Comparison of ENCODE assay signal across 24 cellular contexts in genomic region chr2:37061312-37061711, GRCh38. TPM values are rescaled to one million over a fixed set of nuclear protein-coding genes. Genes with fewer than 3 reads are reported as not detected.
DNase-seq lines count a peak whose midpoint lies in the region; ATAC-seq, FAIRE-seq and TF ChIP-seq lines count a peak whose summit lies in the region.
"Had no signal": no experiment of that assay in that cellular context is flagged by ENCODE, and none has a peak within 500 bp of the region (broad histone marks: within the 10 kb centered on the region; RNA-seq: fewer than 3 reads in every experiment).

No MANE protein-coding gene starts in this region.

- peaks cover 3% of the 10 kb centered on the region; the same call in 1 of the 2 replicates for H3K9me1 ChIP-seq in IMR-90 (ENCODE audit: insufficient read depth, low read length)

- CTCF ChIA-PET in A549 (lab: Yijun Ruan, JAX) (no interaction called here), IMR-90 (lab: Yijun Ruan, JAX) (no interaction called here)

- H4K8ac ChIP-seq in IMR-90 (ENCODE audit: low read depth in 2 of 2, low read length in 2 of 2): no peak overlapping the region

- H3K4me1 ChIP-seq in cardiac muscle cell (ENCODE audit: low read depth): peaks cover 14% of the 10 kb centered on the region
- no peaks in the 10 kb centered on the region for H3K4me1 ChIP-seq in right atrium auricular region
- no peaks in the 10 kb centered on the region for H3K4me1 ChIP-seq in A549
- peaks cover 2% of the 10 kb centered on the region; the same call in 1 of the 2 replicates for H3K4me1 ChIP-seq in IMR-90 (ENCODE audit: control insufficient read depth, insufficient read depth, low read length)
- H3K4me1 ChIP-seq in neural progenitor cell: no peaks in the 10 kb centered on the region
- H3K4me1 ChIP-seq: BE2C had no signal

- H2BK5ac ChIP-seq in IMR-90 (ENCODE audit: low read depth, low read length, poor library complexity, severe bottlenecking): no peak overlapping the region

- H3K9ac ChIP-seq in IMR-90 (ENCODE audit: low read depth, low read length) (no peak overlapping the region), neural progenitor cell (peak overlapping the region; percentile 7)
- H3K9ac ChIP-seq: BLaER1 treated with 17β-estradiol and CSF1 and Interleukin-3, amounts not matched to agents 10 nM and 100 nM; GM23248 had no signal

- H2AFZ ChIP-seq in IMR-90 (replicated peaks; ENCODE audit: low read length, poor library complexity) (no peak overlapping the region), neural progenitor cell (replicated peaks) (no peak overlapping the region)
- H2AFZ ChIP-seq: GM23248 had no signal

- H3K18ac ChIP-seq in IMR-90 (ENCODE audit: low read depth, low read length): no peak overlapping the region

- H4K20me1 ChIP-seq in IMR-90 (ENCODE audit: insufficient read depth, low read length) (no peaks in the 10 kb centered on the region), neural progenitor cell (ENCODE audit: low read depth) (no peaks in the 10 kb centered on the region)
- H4K20me1 ChIP-seq: BLaER1 treated with 17β-estradiol and CSF1 and Interleukin-3, amounts not matched to agents 10 nM and 100 nM had no signal

- H3K9me3 ChIP-seq in cardiac muscle cell (ENCODE audit: low read depth): no peaks in the 10 kb centered on the region
- no peaks in the 10 kb centered on the region for H3K9me3 ChIP-seq in right atrium auricular region
- no peaks in the 10 kb centered on the region for H3K9me3 ChIP-seq in A549
- no peaks in the 10 kb centered on the region for H3K9me3 ChIP-seq in IMR-90 (ENCODE audit: control insufficient read depth, insufficient read depth, low read length)
- no peaks in the 10 kb centered on the region for H3K9me3 ChIP-seq in neural progenitor cell (ENCODE audit: low read depth)
- H3K9me3 ChIP-seq: BE2C; BLaER1 treated with 17β-estradiol and CSF1 and Interleukin-3, amounts not matched to agents 10 nM and 100 nM had no signal

- H3K9me3 Mint-ChIP-seq in neural progenitor cell: no peaks in the 10 kb centered on the region
- H3K9me3 Mint-ChIP-seq: CD14-positive monocyte; CD4-positive, alpha-beta T cell; CD8-positive, alpha-beta memory T cell had no signal

- TF ChIP-seq POLR2A in A549 (IDR thresholded peaks at IDR 0.05; ENCODE audit: low read length) (no peak), IMR-90 (IDR thresholded peaks at IDR 0.05; ENCODE audit: low read depth, low read length) (no peak)

- H3K27ac Mint-ChIP-seq in neural progenitor cell: no peak overlapping the region
- H3K27ac Mint-ChIP-seq: CD4-positive, alpha-beta T cell; CD8-positive, alpha-beta memory T cell had no signal

- no peak overlapping the region for H4K91ac ChIP-seq in IMR-90 (ENCODE audit: insufficient read depth, low read depth, low read length)

- H3K4me3 Mint-ChIP-seq in neural progenitor cell: no peak overlapping the region
- H3K4me3 Mint-ChIP-seq: CD14-positive monocyte; CD4-positive, alpha-beta T cell; CD8-positive, alpha-beta memory T cell had no signal

- H3K79me2 ChIP-seq in neural progenitor cell (ENCODE audit: low read depth): no peaks in the 10 kb centered on the region

- no peak overlapping the region for H2BK15ac ChIP-seq in IMR-90 (ENCODE audit: low read depth, low read length)

- H3K36me3 ChIP-seq in cardiac muscle cell (peaks cover 41% of the 10 kb centered on the region), right atrium auricular region (peaks cover 78% of the 10 kb centered on the region), IMR-90 (ENCODE audit: control insufficient read depth, insufficient read depth, low read length) (peaks cover 23% of the 10 kb centered on the region), neural progenitor cell (peaks cover 7% of the 10 kb centered on the region)

- TF ChIP-seq EP300 in A549 (IDR thresholded peaks at IDR 0.05): no peak

- H3K79me1 ChIP-seq in IMR-90 (ENCODE audit: low read depth in 1 of 2, low read length in 2 of 2): no peaks in the 10 kb centered on the region

- no peaks in the 10 kb centered on the region for H3F3A ChIP-seq in neural progenitor cell (ENCODE audit: low read depth)

- H3K27me3 ChIP-seq in cardiac muscle cell (no peaks in the 10 kb centered on the region), right atrium auricular region (no peaks in the 10 kb centered on the region), IMR-90 (ENCODE audit: control insufficient read depth, insufficient read depth, low read length) (no peaks in the 10 kb centered on the region), neural progenitor cell (no peaks in the 10 kb centered on the region)
- H3K27me3 ChIP-seq: BE2C; BLaER1 treated with 17β-estradiol and CSF1 and Interleukin-3, amounts not matched to agents 10 nM and 100 nM had no signal

- no peak overlapping the region for H3K23ac ChIP-seq in IMR-90 (ENCODE audit: low read depth, low read length)

- TF ChIP-seq CTCF in cardiac muscle cell (IDR thresholded peaks at IDR 0.05; ENCODE audit: low read depth, low read length) (no peak), right atrium auricular region (IDR thresholded peaks at IDR 0.05) (no peak), A549 (IDR thresholded peaks at IDR 0.05) (no peak), IMR-90 (conservative IDR thresholded peaks at IDR 0.05; ENCODE audit: low read depth, low read length) (no peak), neural progenitor cell (IDR thresholded peaks at IDR 0.05) (no peak)

- intact Hi-C loops in IMR-90 (cut with micrococcal nuclease): no loop called here

- H3K36me3 Mint-ChIP-seq in neural progenitor cell: peaks cover 3% of the 10 kb centered on the region

- no peak overlapping the region for H2BK120ac ChIP-seq in IMR-90 (ENCODE audit: low read depth, low read length)

- no peak for DNase-seq in cardiac muscle cell (ENCODE audit: low read depth in 1 of 2, low spot score in 1 of 2)
- DNase-seq in right atrium auricular region (ENCODE audit: low spot score): no peak
- no peak for DNase-seq in A549 (ENCODE audit: low read depth in 1 of 2, low spot score in 1 of 2)
- DNase-seq in IMR-90: no peak
- DNase-seq in neural progenitor cell (ENCODE audit: low spot score): no peak
- no peak for DNase-seq in HuH-7 (ENCODE audit: low spot score)
- DNase-seq: ACHN; AML-193; BE2C; CD4-positive, alpha-beta T cell; CD8-positive, alpha-beta memory T cell; DMS153; DND-41; GM23248; H7; HCEC 1CT had no signal

- H2AK5ac ChIP-seq in IMR-90 (ENCODE audit: low read depth, low read length): no peak overlapping the region

- in situ Hi-C loops in IMR-90 (cut with MboI; ENCODE audit: low sequenced_read_pairs): no loop called here

- H3K56ac ChIP-seq in IMR-90 (ENCODE audit: extremely low read depth, insufficient read depth, low read length): no peak overlapping the region

- no peak overlapping the region for H4K5ac ChIP-seq in IMR-90 (ENCODE audit: low read depth, low read length)

- H3K4me3 ChIP-seq in cardiac muscle cell: no peak overlapping the region
- H3K4me3 ChIP-seq in right atrium auricular region: no peak overlapping the region
- no peak overlapping the region for H3K4me3 ChIP-seq in A549
- H3K4me3 ChIP-seq in IMR-90 (ENCODE audit: insufficient read depth, low read depth, low read length): no peak overlapping the region
- no peak overlapping the region for H3K4me3 ChIP-seq in neural progenitor cell
- H3K4me3 ChIP-seq: BLaER1 treated with 17β-estradiol and CSF1 and Interleukin-3, amounts not matched to agents 10 nM and 100 nM; GM23248 had no signal

- no peaks in the 10 kb centered on the region for H3K4me1 Mint-ChIP-seq in neural progenitor cell

- POLR2A ChIA-PET in A549 (lab: Yijun Ruan, JAX) (no interaction called here), IMR-90 (lab: Charles Lee; ENCODE audit: unreplicated experiment) (no interaction called here)

- no peak overlapping the region for H3K4ac ChIP-seq in IMR-90 (ENCODE audit: low read depth, low read length)

- H3K27ac ChIP-seq in cardiac muscle cell: peak overlapping the region; percentile 38
- H3K27ac ChIP-seq in right atrium auricular region: no peak overlapping the region
- no peak overlapping the region for H3K27ac ChIP-seq in A549
- no peak overlapping the region for H3K27ac ChIP-seq in IMR-90 (ENCODE audit: insufficient read depth, low read length)
- H3K27ac ChIP-seq in neural progenitor cell: no peak overlapping the region
- H3K27ac ChIP-seq: 22Rv1; BLaER1 treated with 17β-estradiol and CSF1 and Interleukin-3, amounts not matched to agents 10 nM and 100 nM; GM23248 had no signal

- H3K27me3 Mint-ChIP-seq in neural progenitor cell (ENCODE audit: insufficient read depth, low read depth): no peaks in the 10 kb centered on the region
- H3K27me3 Mint-ChIP-seq: CD4-positive, alpha-beta T cell; CD8-positive, alpha-beta memory T cell had no signal

- no peak overlapping the region for H3K4me2 ChIP-seq in A549
- no peak overlapping the region for H3K4me2 ChIP-seq in IMR-90 (ENCODE audit: low read depth, low read length)
- H3K4me2 ChIP-seq in neural progenitor cell: no peak overlapping the region
- H3K4me2 ChIP-seq: BLaER1 treated with 17β-estradiol and CSF1 and Interleukin-3, amounts not matched to agents 10 nM and 100 nM had no signal

- dilution Hi-C loops in IMR-90 (cut with HindIII; ENCODE audit: low sequenced_read_pairs, unreplicated experiment): no loop called here

- BruUV-seq in IMR-90 (replicated peaks; lab: Mats Ljungman, UMichigan): no TSS peak

- H2AK9ac ChIP-seq in IMR-90 (replicated peaks; ENCODE audit: low read depth, low read length, poor library complexity): no peak overlapping the region

- peak; percentile 76 for FAIRE-seq in A549 (lab: Jason Lieb, UNC)
- FAIRE-seq: A204.1, D721Med, GM19239, H1 had no signal

- no peak overlapping the region for H3K14ac ChIP-seq in IMR-90 (replicated peaks; ENCODE audit: low read depth, low read length)

- no peak overlapping the region for H2BK20ac ChIP-seq in IMR-90 (ENCODE audit: low read depth, low read length)

- TF ChIP-seq RAD21 in A549 (conservative IDR thresholded peaks at IDR 0.05 in 1 of 2, IDR thresholded peaks at IDR 0.05 in 1 of 2) (no peak), IMR-90 (IDR thresholded peaks at IDR 0.05; ENCODE audit: low read length) (no peak)

- ATAC-seq in A549 (no peak), IMR-90 (ENCODE audit: low read depth) (no peak), SK-N-SH treated with all-trans-retinoic acid at 6 μM for 48 hours (no peak)

RNA-seq across cellular contexts. Expression of gene HEATR5B, which starts 22.9 kb away (rescaled TPM):
- 10.7 and 12.1 TPM in 2 replicates for total RNA-seq in cardiac muscle cell
- polyA plus RNA-seq in cardiac muscle cell: 5.5 and 11.9 TPM in 2 replicates
- total RNA-seq in right atrium auricular region: 10 to 100 TPM; 16.4 to 17.6 TPM
- 25.0 and 26.1 TPM in 2 replicates for polyA plus RNA-seq in A549 (2011; rRNA removed)
- 4.2 and 5.2 TPM in 2 replicates for polyA plus RNA-seq in A549 (2012; cell fraction: cytosol; rRNA removed)
- 8.1 and 11.8 TPM in 2 replicates for polyA plus RNA-seq in A549 (2012; cell fraction: nucleus; rRNA removed)
- 6.6 to 8.4 TPM (median 7.7 TPM) in 3 replicates for polyA plus RNA-seq in A549 (2017; fragmentation: RNase III; extraction: RNeasy Plus Mini Kit Qiagen cat#74134 plus additional on column Dnase treatment)
- polyA minus RNA-seq in A549 (2011; rRNA and poly(A)+ RNA removed): 24.7 and 26.9 TPM in 2 replicates
- total RNA-seq in IMR-90 (2012; rRNA removed): 17.9 and 20.6 TPM in 2 replicates
- polyA plus RNA-seq in IMR-90 (2012; rRNA removed): 7.6 and 8.3 TPM in 2 replicates
- polyA plus RNA-seq in IMR-90 (2012; cell fraction: cytosol; rRNA removed): 1.6 and 1.8 TPM in 2 replicates
- polyA plus RNA-seq in IMR-90 (2012; cell fraction: nucleus; rRNA removed; ENCODE audit: low replicate concordance): 6.1 and 40.0 TPM in 2 replicates
- total RNA-seq in neural progenitor cell (ENCODE audit: low replicate concordance): 20.5 and 23.7 TPM in 2 replicates

RNA-seq across cellular contexts. Expression of gene GPATCH11, which starts 23.0 kb away (rescaled TPM):
- 2.8 and 4.4 TPM in 2 replicates for total RNA-seq in cardiac muscle cell
- 4.8 and 6.6 TPM in 2 replicates for polyA plus RNA-seq in cardiac muscle cell
- 1 to 10 TPM; 3.8 to 6.0 TPM for total RNA-seq in right atrium auricular region
- 8.1 and 10.4 TPM in 2 replicates for polyA plus RNA-seq in A549 (2011; rRNA removed)
- 2.3 and 2.4 TPM in 2 replicates for polyA plus RNA-seq in A549 (2012; cell fraction: cytosol; rRNA removed)
- polyA plus RNA-seq in A549 (2012; cell fraction: nucleus; rRNA removed): 0.54 and 0.80 TPM in 2 replicates
- 8.2 to 9.0 TPM (median 8.9 TPM) in 3 replicates for polyA plus RNA-seq in A549 (2017; fragmentation: RNase III; extraction: RNeasy Plus Mini Kit Qiagen cat#74134 plus additional on column Dnase treatment)
- polyA minus RNA-seq in A549 (2011; rRNA and poly(A)+ RNA removed): 1.8 TPM in 2 replicates
- total RNA-seq in IMR-90 (2012; rRNA removed): 4.7 and 8.1 TPM in 2 replicates
- polyA plus RNA-seq in IMR-90 (2012; rRNA removed): 2.9 and 3.9 TPM in 2 replicates
- polyA plus RNA-seq in IMR-90 (2012; cell fraction: cytosol; rRNA removed): 0.49 and 0.88 TPM in 2 replicates
- 0.16 and 1.3 TPM in 2 replicates for polyA plus RNA-seq in IMR-90 (2012; cell fraction: nucleus; rRNA removed; ENCODE audit: low replicate concordance)
- 5.7 and 9.9 TPM in 2 replicates for total RNA-seq in neural progenitor cell (ENCODE audit: low replicate concordance)
